In genomic region chr4:96955691-96956090, GRCh38 we compare ENCODE assay signal across 7 cellular contexts.
"Had no signal": no experiment of that assay in that cellular context is flagged by ENCODE, and none has a peak within 500 bp of the region (broad histone marks: within the 10 kb centered on the region; RNA-seq: fewer than 3 reads in every experiment).

No MANE protein-coding gene starts in this region.

- H3K36me3 ChIP-seq: HAP-1 had no signal

- DNase-seq: GOT3, H7, HFFc6, KBM-7 had no signal

- H3K4me3 ChIP-seq: HAP-1 had no signal

- H3K27me3 Mint-ChIP-seq: IgD-negative memory B cell had no signal

- H3K27ac Mint-ChIP-seq: HFFc6, IgD-negative memory B cell had no signal

- H3K9me3 ChIP-seq: HAP-1 had no signal

- H3K4me1 Mint-ChIP-seq: IgD-negative memory B cell had no signal

- H3K4me3 Mint-ChIP-seq: HFFc6, IgD-negative memory B cell had no signal

- H3K27ac ChIP-seq: HL-60 had no signal

- H3K4me1 ChIP-seq: HAP-1 had no signal

- H3K36me3 Mint-ChIP-seq: IgD-negative memory B cell had no signal
